1 cellular context compared by ENCODE assay signal in the genomic region with DNA sequence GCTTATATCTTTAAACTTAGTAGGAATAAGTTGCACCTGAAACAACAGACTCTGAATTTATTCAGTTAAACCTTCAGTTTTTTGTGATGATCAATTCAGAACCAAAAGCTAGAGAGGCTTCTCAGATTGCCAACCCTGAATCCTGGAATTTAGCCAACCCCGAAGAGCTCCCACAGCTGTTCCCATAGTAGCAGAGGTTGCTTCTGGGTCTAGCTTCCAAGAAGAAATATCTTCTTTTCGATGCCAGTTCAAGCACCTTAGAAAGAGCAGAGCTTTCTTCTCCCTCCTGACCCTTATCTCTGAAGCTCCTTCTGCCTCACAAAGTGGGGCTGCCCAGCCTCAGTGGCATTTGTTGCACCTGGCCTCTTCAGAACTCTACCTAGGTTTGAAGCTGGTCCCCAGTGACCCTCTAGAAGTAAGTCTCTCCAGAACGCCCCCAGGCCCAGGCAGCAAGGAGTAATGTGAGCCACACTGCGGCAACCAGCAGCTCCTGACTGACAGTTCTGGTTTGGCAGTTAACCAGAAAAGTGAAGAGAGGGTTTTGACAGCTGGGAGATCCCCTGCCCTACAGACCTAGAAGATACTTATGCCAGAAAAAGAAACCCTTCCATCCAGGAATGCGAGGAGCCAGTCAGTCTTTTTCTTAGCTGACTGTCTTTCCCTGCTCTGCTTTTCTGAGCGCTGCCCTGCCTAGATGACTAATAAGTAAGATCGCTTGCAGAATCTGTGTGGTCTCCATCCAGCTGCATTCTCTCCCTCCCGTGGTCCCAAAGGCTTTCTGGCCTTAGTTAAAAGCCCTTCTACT.
A peak's percentile ranks its signal among the peaks of the same experiment; 100 is the strongest.
TF ChIP-seq lines count a peak whose summit lies in the region.

No MANE protein-coding gene starts in this region.

TF ChIP-seq in HEK293, 187 proteins besides CTCF, POLR2A, EP300 and RAD21 (continued from another document):
- TF ChIP-seq, protein P1, sequence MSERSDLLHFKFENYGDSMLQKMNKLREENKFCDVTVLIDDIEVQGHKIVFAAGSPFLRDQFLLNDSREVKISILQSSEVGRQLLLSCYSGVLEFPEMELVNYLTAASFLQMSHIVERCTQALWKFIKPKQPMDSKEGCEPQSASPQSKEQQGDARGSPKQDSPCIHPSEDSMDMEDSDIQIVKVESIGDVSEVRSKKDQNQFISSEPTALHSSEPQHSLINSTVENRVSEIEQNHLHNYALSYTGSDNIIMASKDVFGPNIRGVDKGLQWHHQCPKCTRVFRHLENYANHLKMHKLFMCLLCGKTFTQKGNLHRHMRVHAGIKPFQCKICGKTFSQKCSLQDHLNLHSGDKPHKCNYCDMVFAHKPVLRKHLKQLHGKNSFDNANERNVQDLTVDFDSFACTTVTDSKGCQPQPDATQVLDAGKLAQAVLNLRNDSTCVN (tag by site-specific recombination; optimal IDR thresholded peaks at IDR 0.05), result no peak
- TF ChIP-seq ZNF768 (tag by site-specific recombination; IDR thresholded peaks at IDR 0.05) (no peak), TRIM28 (IDR thresholded peaks at IDR 0.05; ENCODE audit: borderline replicate concordance, low read length) (peak; percentile 49; the same call in 1 of the 2 replicates), OSR2 (tag by site-specific recombination; IDR thresholded peaks at IDR 0.05) (peak; percentile 14; the same call in 1 of the 2 replicates), ZNF596 (tag by site-specific recombination; IDR thresholded peaks at IDR 0.05) (no peak), REPIN1 (tag by site-specific recombination; IDR thresholded peaks at IDR 0.05; ENCODE audit: low read depth) (no peak), HOXA7 (CRISPR knock-in tag; IDR thresholded peaks at IDR 0.05; ENCODE audit: borderline replicate concordance) (no peak)
- TF ChIP-seq, protein P2, sequence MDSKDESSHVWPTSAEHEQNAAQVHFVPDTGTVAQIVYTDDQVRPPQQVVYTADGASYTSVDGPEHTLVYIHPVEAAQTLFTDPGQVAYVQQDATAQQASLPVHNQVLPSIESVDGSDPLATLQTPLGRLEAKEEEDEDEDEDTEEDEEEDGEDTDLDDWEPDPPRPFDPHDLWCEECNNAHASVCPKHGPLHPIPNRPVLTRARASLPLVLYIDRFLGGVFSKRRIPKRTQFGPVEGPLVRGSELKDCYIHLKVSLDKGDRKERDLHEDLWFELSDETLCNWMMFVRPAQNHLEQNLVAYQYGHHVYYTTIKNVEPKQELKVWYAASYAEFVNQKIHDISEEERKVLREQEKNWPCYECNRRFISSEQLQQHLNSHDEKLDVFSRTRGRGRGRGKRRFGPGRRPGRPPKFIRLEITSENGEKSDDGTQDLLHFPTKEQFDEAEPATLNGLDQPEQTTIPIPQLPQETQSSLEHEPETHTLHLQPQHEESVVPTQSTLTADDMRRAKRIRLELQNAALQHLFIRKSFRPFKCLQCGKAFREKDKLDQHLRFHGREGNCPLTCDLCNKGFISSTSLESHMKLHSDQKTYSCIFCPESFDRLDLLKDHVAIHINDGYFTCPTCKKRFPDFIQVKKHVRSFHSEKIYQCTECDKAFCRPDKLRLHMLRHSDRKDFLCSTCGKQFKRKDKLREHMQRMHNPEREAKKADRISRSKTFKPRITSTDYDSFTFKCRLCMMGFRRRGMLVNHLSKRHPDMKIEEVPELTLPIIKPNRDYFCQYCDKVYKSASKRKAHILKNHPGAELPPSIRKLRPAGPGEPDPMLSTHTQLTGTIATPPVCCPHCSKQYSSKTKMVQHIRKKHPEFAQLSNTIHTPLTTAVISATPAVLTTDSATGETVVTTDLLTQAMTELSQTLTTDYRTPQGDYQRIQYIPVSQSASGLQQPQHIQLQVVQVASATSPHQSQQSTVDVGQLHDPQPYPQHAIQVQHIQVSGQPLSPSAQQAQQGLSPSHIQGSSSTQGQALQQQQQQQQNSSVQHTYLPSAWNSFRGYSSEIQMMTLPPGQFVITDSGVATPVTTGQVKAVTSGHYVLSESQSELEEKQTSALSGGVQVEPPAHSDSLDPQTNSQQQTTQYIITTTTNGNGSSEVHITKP (tag by site-specific recombination; IDR thresholded peaks at IDR 0.05), result no peak
